8 cellular contexts compared by ENCODE assay signal in genomic region chr5:143399616-143400540, GRCh38. TPM values are rescaled to one million over a fixed set of nuclear protein-coding genes. Genes with fewer than 3 reads are reported as not detected.
DNase-seq lines count a peak whose midpoint lies in the region; ATAC-seq, FAIRE-seq and TF ChIP-seq lines count a peak whose summit lies in the region.

No MANE protein-coding gene starts in this region.

- peak overlapping the region; percentile 78 to 91 for H3K4me3 Mint-ChIP-seq in activated T-cell treated with anti-CD3 and anti-CD28 coated beads, Interleukin-2, amount 50 U/mL, for 72 hours
- peak overlapping the region; percentile 91 for H3K4me3 Mint-ChIP-seq in activated naive CD8-positive, alpha-beta T cell treated with anti-CD3 and anti-CD28 coated beads, Interleukin-2, amount 50 U/mL, for 24 hours

- TF ChIP-seq CTCF in HepG2 (CRISPR knock-in tag; IDR thresholded peaks at IDR 0.05) (no peak), tibial nerve (IDR thresholded peaks at IDR 0.05) (no peak)

- H3K79me2 ChIP-seq in HepG2 (ENCODE audit: insufficient read depth, low read length), result peaks cover 79% of the 10 kb centered on the region

- H3K27me3 Mint-ChIP-seq in activated T-cell treated with anti-CD3 and anti-CD28 coated beads, Interleukin-2, amount 50 U/mL, for 72 hours (ENCODE audit: low read depth), result no peaks in the 10 kb centered on the region
- H3K27me3 Mint-ChIP-seq in activated naive CD8-positive, alpha-beta T cell treated with anti-CD3 and anti-CD28 coated beads, Interleukin-2, amount 50 U/mL, for 24 hours, result no peaks in the 10 kb centered on the region

- H3K4me3 ChIP-seq in HepG2 (replicated peaks in 1 of 3; ENCODE audit: insufficient read depth in 1 of 3, low read depth in 2 of 3, low read length in 3 of 3) (peak overlapping the region; percentile 80 to 96 (median 95); a peak in 5 of 6 replicates), tibial nerve (peak overlapping the region; percentile 83 to 87 (median 86))

- H3K9me3 ChIP-seq in HepG2 (ENCODE audit: low read length) (no peaks in the 10 kb centered on the region), tibial nerve (no peaks in the 10 kb centered on the region)

- no peak for TF ChIP-seq POLR2A in HepG2 (IDR thresholded peaks at IDR 0.05; ENCODE audit: insufficient read depth in 1 of 2, low read depth in 2 of 2, low read length in 2 of 2)
- TF ChIP-seq POLR2A in tibial nerve (IDR thresholded peaks at IDR 0.05), result no peak
- no peak for TF ChIP-seq POLR2A in GM18505 (IDR thresholded peaks at IDR 0.05; ENCODE audit: borderline replicate concordance, extremely low read depth, insufficient read depth, insufficient read length)

- in situ Hi-C loops in HepG2 (cut with HindIII; ENCODE audit: extremely low pct_ligation_motif_present, low pct_unique_long_range_greater_than_20kb), result no loop called here

- H4K20me1 ChIP-seq in HepG2 (ENCODE audit: insufficient read depth, low read length), result peaks cover 3% of the 10 kb centered on the region; the same call in 1 of the 2 replicates

- no peaks in the 10 kb centered on the region for H3K36me3 ChIP-seq in HepG2 (replicated peaks in 1 of 2; ENCODE audit: control insufficient read depth in 1 of 2, insufficient read depth in 2 of 2, low read length in 2 of 2)
- no peaks in the 10 kb centered on the region for H3K36me3 ChIP-seq in tibial nerve

- no TSS peak for BruUV-seq in HepG2 (replicated peaks; lab: Mats Ljungman, UMichigan)

- H3K4me1 Mint-ChIP-seq in activated T-cell treated with anti-CD3 and anti-CD28 coated beads, Interleukin-2, amount 50 U/mL, for 72 hours (ENCODE audit: low read depth), result peaks cover 60% of the 10 kb centered on the region
- peaks cover 69% of the 10 kb centered on the region for H3K4me1 Mint-ChIP-seq in activated naive CD8-positive, alpha-beta T cell treated with anti-CD3 and anti-CD28 coated beads, Interleukin-2, amount 50 U/mL, for 24 hours

- peak overlapping the region; percentile 31 for H3K27ac ChIP-seq in HepG2 (ENCODE audit: extremely low read length, insufficient read depth, low read length)
- peak overlapping the region; percentile 98 to 99 (median 98) for H3K27ac ChIP-seq in tibial nerve

- no peak for TF ChIP-seq EP300 in HepG2 (IDR thresholded peaks at IDR 0.05; ENCODE audit: low read depth in 2 of 2, low read length in 2 of 2)
- no peak for TF ChIP-seq EP300 in HepG2 (CRISPR knock-in tag; IDR thresholded peaks at IDR 0.05; ENCODE audit: borderline replicate concordance)
- TF ChIP-seq EP300 in tibial nerve (IDR thresholded peaks at IDR 0.05), result no peak

- peak overlapping the region; percentile 56 for H3K9ac ChIP-seq in HepG2 (ENCODE audit: insufficient read depth, low read depth, low read length)

- POLR2A ChIA-PET in HepG2 (lab: Yijun Ruan, JAX), result no interaction called here

- H3K9me3 Mint-ChIP-seq in activated T-cell treated with anti-CD3 and anti-CD28 coated beads, Interleukin-2, amount 50 U/mL, for 72 hours, result no peaks in the 10 kb centered on the region
- H3K9me3 Mint-ChIP-seq in activated naive CD8-positive, alpha-beta T cell treated with anti-CD3 and anti-CD28 coated beads, Interleukin-2, amount 50 U/mL, for 24 hours, result no peaks in the 10 kb centered on the region

- H3K36me3 Mint-ChIP-seq in activated T-cell treated with anti-CD3 and anti-CD28 coated beads, Interleukin-2, amount 50 U/mL, for 72 hours (ENCODE audit: insufficient read depth in 2 of 2), result peaks cover 11 to 21% of the 10 kb centered on the region in 2 donors
- H3K36me3 Mint-ChIP-seq in activated naive CD8-positive, alpha-beta T cell treated with anti-CD3 and anti-CD28 coated beads, Interleukin-2, amount 50 U/mL, for 24 hours (ENCODE audit: low read depth), result peaks cover 40% of the 10 kb centered on the region

- peak; percentile 37 for FAIRE-seq in HepG2 (lab: Jason Lieb, UNC)

- TF ChIP-seq RAD21 in HepG2 (CRISPR knock-in tag; IDR thresholded peaks at IDR 0.05), result no peak

- peak overlapping the region; percentile 87 for H3K4me2 ChIP-seq in HepG2 (ENCODE audit: low read depth, low read length)

- H3K27me3 ChIP-seq in HepG2 (ENCODE audit: control insufficient read depth in 1 of 2, insufficient read depth in 2 of 2, low read length in 2 of 2), result no peaks in the 10 kb centered on the region; a peak in 1 of 5 replicates
- no peaks in the 10 kb centered on the region for H3K27me3 ChIP-seq in tibial nerve

- intact Hi-C loops in HepG2 (cut with micrococcal nuclease; ENCODE audit: unreplicated experiment), result loop anchor here (2.0 to 10.0 kb wide), 6 partner anchors 93 to 478 kb away; no protein-coding TSS in a partner anchor

- CTCF ChIA-PET in HepG2 (lab: Yijun Ruan, JAX; ENCODE audit: low intra/inter-chr PET ratio, low total read pairs), result no interaction called here

- no peak overlapping the region for H2AFZ ChIP-seq in HepG2 (ENCODE audit: low read length)

- ATAC-seq in activated T-cell treated with anti-CD3 and anti-CD28 coated beads, Interleukin-2, amount 50 U/mL, for 72 hours (replicated peaks in 1 of 2), result no peak
- ATAC-seq in activated naive CD8-positive, alpha-beta T cell treated with anti-CD3 and anti-CD28 coated beads, Interleukin-2, amount 50 U/mL, for 24 hours, result no peak
- ATAC-seq in HepG2 (no peak), GM18909 (IDR thresholded peaks at IDR 0.05; ENCODE audit: poor library complexity, unreplicated experiment) (no peak), GM18505 (IDR thresholded peaks at IDR 0.05; ENCODE audit: unreplicated experiment) (no peak)

- H3K27ac Mint-ChIP-seq in activated T-cell treated with anti-CD3 and anti-CD28 coated beads, Interleukin-2, amount 50 U/mL, for 72 hours, result peak overlapping the region; percentile 71
- peak overlapping the region; percentile 24 for H3K27ac Mint-ChIP-seq in activated naive CD8-positive, alpha-beta T cell treated with anti-CD3 and anti-CD28 coated beads, Interleukin-2, amount 50 U/mL, for 24 hours

- H3K4me1 ChIP-seq in HepG2 (ENCODE audit: insufficient read depth, low read length) (peaks cover 70% of the 10 kb centered on the region), tibial nerve (peaks cover 0 to 60% (median 34%) of the 10 kb centered on the region in 4 donors)

- WGBS in HepG2 (ENCODE audit: low lambda C conversion rate), result 52% methylated on average over 11 of the region's 12 CpGs
- WGBS in tibial nerve, 2 donors, result 27 to 31% methylated on average over 12 of the region's 12 CpGs

- DNase-seq in activated T-cell treated with anti-CD3 and anti-CD28 coated beads, Interleukin-2, amount 50 U/mL, for 72 hours, result no peak
- no peak for DNase-seq in activated T-cell treated with anti-CD3 and anti-CD28 coated beads, Interleukin-2, amount 50 U/mL, for 48 hours
- DNase-seq in activated naive CD8-positive, alpha-beta T cell treated with anti-CD3 and anti-CD28 coated beads, Interleukin-2, amount 50 U/mL, for 24 hours, result no peak
- DNase-seq in HepG2 (ENCODE audit: low spot score) (no peak), tibial nerve (ENCODE audit: low spot score in 2 of 2) (no peak), amniotic stem cell (lab: John Stamatoyannopoulos, UW) (no peak)

TF ChIP-seq in HepG2, 621 proteins besides CTCF, POLR2A, EP300 and RAD21 (continues in another document):
- no peak for TF ChIP-seq ETV6 (CRISPR knock-in tag; conservative IDR thresholded peaks at IDR 0.05)

RNA-seq across cellular contexts. Expression of gene NR3C1, which starts 3.6 kb away (rescaled TPM):
- 100 to 1,000 TPM in 1 of 2 donors, 10 to 100 TPM in 1; 93.5 to 104 TPM for total RNA-seq in activated T-cell treated with anti-CD3 and anti-CD28 coated beads, Interleukin-2, amount 50 U/mL, for 72 hours
- total RNA-seq in HepG2 (2016; rRNA removed; fragmentation: Illumina TruSeq; extraction: Trizol) (24.3 and 30.0 TPM in 2 replicates), tibial nerve (10 to 100 TPM; 47.1 to 86.2 (median 75.8) TPM)
- 34.6 and 40.8 TPM in 2 replicates for total RNA-seq in HepG2 (2016; cell fraction: cytosol; rRNA removed; fragmentation: Illumina TruSeq; extraction: Trizol; ENCODE audit: low read depth)
- total RNA-seq in HepG2 (2016; cell fraction: insoluble cytoplasmic fraction; rRNA removed; fragmentation: Illumina TruSeq; extraction: Trizol), result 27.6 and 29.7 TPM in 2 replicates
- total RNA-seq in HepG2 (2016; cell fraction: membrane; rRNA removed; fragmentation: Illumina TruSeq; extraction: Trizol), result 42.6 and 43.8 TPM in 2 replicates
- 41.0 and 41.5 TPM in 2 replicates for total RNA-seq in HepG2 (2016; cell fraction: nucleus; rRNA removed; fragmentation: Illumina TruSeq; extraction: Trizol)
- polyA plus RNA-seq in HepG2 (2011; rRNA removed), result 8.9 and 10.0 TPM in 2 replicates
- 4.5 and 7.8 TPM in 2 replicates for polyA plus RNA-seq in HepG2 (2011; cell fraction: cytosol; rRNA removed)
- 4.7 and 5.3 TPM in 2 replicates for polyA plus RNA-seq in HepG2 (2011; cell fraction: nucleus; rRNA removed)
- polyA plus RNA-seq in HepG2 (2012), result 17.8 and 19.1 TPM in 2 replicates
- polyA plus RNA-seq in HepG2 (2016; cell fraction: cytosol; fragmentation: Illumina TruSeq; extraction: Trizol; ENCODE audit: low read depth), result 0.48 and 0.52 TPM in 2 replicates
- 14.7 and 15.8 TPM in 2 replicates for polyA plus RNA-seq in HepG2 (2016; cell fraction: insoluble cytoplasmic fraction; fragmentation: Illumina TruSeq; extraction: Trizol; ENCODE audit: low read depth)
- 3.1 and 3.3 TPM in 2 replicates for polyA plus RNA-seq in HepG2 (2016; cell fraction: membrane; fragmentation: Illumina TruSeq; extraction: Trizol; ENCODE audit: low read depth)
- 11.1 and 11.7 TPM in 2 replicates for polyA plus RNA-seq in HepG2 (2016; cell fraction: nucleus; fragmentation: Illumina TruSeq; extraction: Trizol; ENCODE audit: insufficient read depth, low read depth)
- polyA minus RNA-seq in HepG2 (2011; rRNA and poly(A)+ RNA removed; ENCODE audit: low replicate concordance), result 13.6 and 58.6 TPM in 2 replicates
- polyA minus RNA-seq in HepG2 (2011; cell fraction: cytosol; rRNA and poly(A)+ RNA removed), result 18.9 and 21.2 TPM in 2 replicates
- polyA minus RNA-seq in HepG2 (2011; cell fraction: nucleus; rRNA and poly(A)+ RNA removed), result 45.3 and 61.3 TPM in 2 replicates
